Comparison of ENCODE assay signal across 25 cellular contexts in genomic region chr5:58041884-58042283, GRCh38.
"Had no signal": no experiment of that assay in that cellular context is flagged by ENCODE, and none has a peak within 500 bp of the region (broad histone marks: within the 10 kb centered on the region; RNA-seq: fewer than 3 reads in every experiment).

No MANE protein-coding gene starts in this region.

- H3K4me2 ChIP-seq: SK-N-SH had no signal

- H3K27me3 Mint-ChIP-seq: activated CD4-positive, alpha-beta memory T cell treated with anti-CD3 and anti-CD28 coated beads for 36 hours; activated naive CD4-positive, alpha-beta T cell treated with anti-CD3 and anti-CD28 coated beads, Interleukin-2, amount 10 ng/mL, durations not matched to agents 7 days and 5 days; activated naive CD8-positive, alpha-beta T cell treated with anti-CD3 and anti-CD28 coated beads for 36 hours had no signal

- H3K27ac Mint-ChIP-seq: activated CD4-positive, alpha-beta memory T cell treated with anti-CD3 and anti-CD28 coated beads for 36 hours; activated CD4-positive, alpha-beta T cell treated with anti-CD3 and anti-CD28 coated beads, Interleukin-2, amount 10 ng/mL, durations not matched to agents 7 days and 5 days; activated naive CD4-positive, alpha-beta T cell treated with anti-CD3 and anti-CD28 coated beads, Interleukin-2, amount 10 ng/mL, durations not matched to agents 7 days and 5 days; activated naive CD8-positive, alpha-beta T cell treated with anti-CD3 and anti-CD28 coated beads for 36 hours; activated T-helper 17 cell treated with anti-CD3 and anti-CD28 coated beads, Interleukin-2, amount 50 U/mL, for 72 hours had no signal

- H3K9me3 Mint-ChIP-seq: activated CD4-positive, alpha-beta memory T cell treated with anti-CD3 and anti-CD28 coated beads for 36 hours; activated CD4-positive, alpha-beta T cell treated with anti-CD3 and anti-CD28 coated beads, Interleukin-2, amount 10 ng/mL, durations not matched to agents 7 days and 5 days; activated naive CD4-positive, alpha-beta T cell treated with anti-CD3 and anti-CD28 coated beads, Interleukin-2, amount 10 ng/mL, durations not matched to agents 7 days and 5 days; activated naive CD8-positive, alpha-beta T cell treated with anti-CD3 and anti-CD28 coated beads for 36 hours; activated T-cell treated with anti-CD3 and anti-CD28 coated beads, Interleukin-2, amount 50 U/mL, for 4 hours; activated T-helper 17 cell treated with anti-CD3 and anti-CD28 coated beads, Interleukin-2, amount 50 U/mL, for 72 hours had no signal

- H3K27me3 ChIP-seq: Peyer's patch, SJCRH30 had no signal

- H3K36me3 Mint-ChIP-seq: activated CD4-positive, alpha-beta memory T cell treated with anti-CD3 and anti-CD28 coated beads for 36 hours; activated naive CD4-positive, alpha-beta T cell treated with anti-CD3 and anti-CD28 coated beads, Interleukin-2, amount 10 ng/mL, durations not matched to agents 7 days and 5 days; activated naive CD8-positive, alpha-beta T cell treated with anti-CD3 and anti-CD28 coated beads for 36 hours had no signal

- H3K9ac ChIP-seq: SK-N-SH had no signal

- ATAC-seq: activated T-cell treated with anti-CD3 and anti-CD28 coated beads, Interleukin-2, amount 50 U/mL, for 4 hours; activated T-helper 17 cell treated with anti-CD3 and anti-CD28 coated beads, Interleukin-2, amount 50 U/mL, for 72 hours had no signal

- H3K4me1 ChIP-seq: Peyer's patch, SJCRH30 had no signal

- H3K4me3 ChIP-seq: Peyer's patch, SJCRH30 had no signal

- H3K27ac ChIP-seq: Peyer's patch, RWPE1, SJCRH30, VCaP had no signal

- H3K4me3 Mint-ChIP-seq: activated CD4-positive, alpha-beta memory T cell treated with anti-CD3 and anti-CD28 coated beads for 36 hours; activated CD4-positive, alpha-beta T cell treated with anti-CD3 and anti-CD28 coated beads, Interleukin-2, amount 10 ng/mL, durations not matched to agents 7 days and 5 days; activated naive CD4-positive, alpha-beta T cell treated with anti-CD3 and anti-CD28 coated beads, Interleukin-2, amount 10 ng/mL, durations not matched to agents 7 days and 5 days; activated naive CD8-positive, alpha-beta T cell treated with anti-CD3 and anti-CD28 coated beads for 36 hours; activated T-cell treated with anti-CD3 and anti-CD28 coated beads, Interleukin-2, amount 50 U/mL, for 4 hours; activated T-helper 17 cell treated with anti-CD3 and anti-CD28 coated beads, Interleukin-2, amount 50 U/mL, for 72 hours had no signal

- H3K36me3 ChIP-seq: Peyer's patch, SJCRH30 had no signal

- H3K9me3 ChIP-seq: Peyer's patch, SJCRH30, SK-N-SH had no signal

- H3K4me1 Mint-ChIP-seq: activated CD4-positive, alpha-beta T cell treated with anti-CD3 and anti-CD28 coated beads, Interleukin-2, amount 10 ng/mL, durations not matched to agents 7 days and 5 days; activated naive CD4-positive, alpha-beta T cell treated with anti-CD3 and anti-CD28 coated beads, Interleukin-2, amount 10 ng/mL, durations not matched to agents 7 days and 5 days; activated naive CD8-positive, alpha-beta T cell treated with anti-CD3 and anti-CD28 coated beads for 36 hours; activated T-helper 17 cell treated with anti-CD3 and anti-CD28 coated beads, Interleukin-2, amount 50 U/mL, for 72 hours had no signal

- DNase-seq: activated CD4-positive, alpha-beta memory T cell treated with anti-CD3 and anti-CD28 coated beads for 36 hours; activated CD4-positive, alpha-beta T cell treated with anti-CD3 and anti-CD28 coated beads, Interleukin-2, amount 10 ng/mL, durations not matched to agents 7 days and 5 days; activated CD4-positive, CD25-positive, alpha-beta regulatory T cell; activated CD8-positive, alpha-beta memory T cell treated with anti-CD3 and anti-CD28 coated beads for 24 hours; activated gamma-delta T cell treated with Interleukin-2 at 50 U/mL for 16 hours; activated naive CD4-positive, alpha-beta T cell treated with anti-CD3 and anti-CD28 coated beads, Interleukin-2, amount 10 ng/mL, durations not matched to agents 7 days and 5 days; activated naive CD8-positive, alpha-beta T cell treated with anti-CD3 and anti-CD28 coated beads for 36 hours; activated T-cell treated with anti-CD3 and anti-CD28 coated beads, Interleukin-2, amount 50 U/mL, for 4 hours; Kasumi-1; KBM-7; NCI-H1092; NCI-H1417; NCI-H1930; NCI-H345; NCI-H510A; NCI-H526 treated with DMSO at 0.1 percent for 48 hours; NK-92 treated with Interleukin-12 subunit alpha and Interleukin-12 subunit beta, amount 100 ng/mL, for 24 hours; Peyer's patch; Right ventricle myocardium superior; SJCRH30; SK-N-SH; T-helper 1 cell had no signal
